26 cellular contexts compared by ENCODE assay signal in genomic region chr2:36374586-36374985, GRCh38. TPM values are rescaled to one million over a fixed set of nuclear protein-coding genes. Genes with fewer than 3 reads are reported as not detected.
DNase-seq lines count a peak whose midpoint lies in the region; FAIRE-seq and TF ChIP-seq lines count a peak whose summit lies in the region.
"Had no signal": no experiment of that assay in that cellular context is flagged by ENCODE, and none has a peak within 500 bp of the region (broad histone marks: within the 10 kb centered on the region; RNA-seq: fewer than 3 reads in every experiment).

No MANE protein-coding gene starts in this region.

- H2AK5ac ChIP-seq in trophoblast cell (ENCODE audit: low read length), result no peak overlapping the region

- H4K12ac ChIP-seq in trophoblast cell (ENCODE audit: low read depth, low read length), result no peak overlapping the region

- no peak overlapping the region for H3K14ac ChIP-seq in trophoblast cell (ENCODE audit: low read length)

- H3K27me3 Mint-ChIP-seq in chondrocyte (ENCODE audit: low read depth), result no peaks in the 10 kb centered on the region
- no peaks in the 10 kb centered on the region for H3K27me3 Mint-ChIP-seq in endodermal cell (ENCODE audit: insufficient read depth)

- H2BK5ac ChIP-seq in trophoblast cell (ENCODE audit: low read depth, low read length, poor library complexity), result no peak overlapping the region

- peak; percentile 59 for FAIRE-seq in RCC 7860 (lab: Jason Lieb, UNC)
- FAIRE-seq: colon, GM18507, kidney had no signal

- H3K4me3 Mint-ChIP-seq in chondrocyte (ENCODE audit: unreplicated experiment), result no peak overlapping the region
- no peak overlapping the region for H3K4me3 Mint-ChIP-seq in endodermal cell
- H3K4me3 Mint-ChIP-seq: activated CD8-positive, alpha-beta T cell treated with anti-CD3 and anti-CD28 coated beads, Interleukin-2, amount 10 ng/mL, durations not matched to agents 7 days and 5 days; B cell had no signal

- no peaks in the 10 kb centered on the region for H3K27me3 ChIP-seq in trophoblast cell (ENCODE audit: insufficient read depth, low read length)
- H3K27me3 ChIP-seq in endodermal cell (ENCODE audit: control insufficient read depth, insufficient read depth, low read length, poor library complexity, severe bottlenecking), result no peaks in the 10 kb centered on the region
- H3K27me3 ChIP-seq: brain microvascular endothelial cell, upper lobe of right lung had no signal

- no peaks in the 10 kb centered on the region for H3K9me3 Mint-ChIP-seq in chondrocyte (ENCODE audit: low read depth)
- H3K9me3 Mint-ChIP-seq in endodermal cell, result no peaks in the 10 kb centered on the region

- TF ChIP-seq CTCF in chondrocyte (IDR thresholded peaks at IDR 0.05), result no peak
- TF ChIP-seq CTCF in endodermal cell (conservative IDR thresholded peaks at IDR 0.05), result no peak

- no peak overlapping the region for H2AFZ ChIP-seq in trophoblast cell (ENCODE audit: insufficient read depth, low read length, poor library complexity)

- no CpG with 5 or more reads among the region's 3 CpGs for WGBS in trophoblast cell (ENCODE audit: extremely low coverage, insufficient coverage, insufficient read length)
- WGBS in endodermal cell (ENCODE audit: insufficient coverage in 1 of 2, insufficient read length in 1 of 2), 2 experiments, result 94 to 100% methylated on average over 3 of the region's 3 CpGs

- H3K18ac ChIP-seq in trophoblast cell (ENCODE audit: low read length), result no peak overlapping the region

- H3K9ac ChIP-seq in trophoblast cell (ENCODE audit: low read length) (no peak overlapping the region), endodermal cell (ENCODE audit: extremely low read depth, low read length, poor library complexity, severe bottlenecking) (no peak overlapping the region)

- H3K23ac ChIP-seq in trophoblast cell (ENCODE audit: low read length), result no peak overlapping the region

- no peak overlapping the region for H2BK120ac ChIP-seq in trophoblast cell (ENCODE audit: insufficient read depth, low read length, poor library complexity)

- H3K79me2 ChIP-seq in trophoblast cell (ENCODE audit: control insufficient read depth, insufficient read depth, low read length, poor library complexity), result peaks cover 11% of the 10 kb centered on the region

- H3K4me3 ChIP-seq in trophoblast cell (ENCODE audit: low read depth, low read length) (no peak overlapping the region), endodermal cell (ENCODE audit: low read length) (no peak overlapping the region)
- H3K4me3 ChIP-seq: lower lobe of right lung, psoas muscle, upper lobe of right lung had no signal

- H3K4me1 ChIP-seq in trophoblast cell (ENCODE audit: control insufficient read depth in 1 of 2, insufficient read depth in 2 of 2, low read length in 2 of 2), result peaks cover 16 to 23% of the 10 kb centered on the region in 2 experiments
- peaks cover 18% of the 10 kb centered on the region for H3K4me1 ChIP-seq in endodermal cell (ENCODE audit: control insufficient read depth, insufficient read depth, low read length)

- H3K79me1 ChIP-seq in trophoblast cell (ENCODE audit: low read length), result peaks cover 12% of the 10 kb centered on the region

- peaks cover 1% of the 10 kb centered on the region for H3K36me3 Mint-ChIP-seq in chondrocyte (ENCODE audit: low read depth)
- H3K36me3 Mint-ChIP-seq in endodermal cell (ENCODE audit: low read depth), result peaks cover 6% of the 10 kb centered on the region

- no peak overlapping the region for H3K4me2 ChIP-seq in trophoblast cell (ENCODE audit: low read length)

- H3K9me3 ChIP-seq in trophoblast cell (ENCODE audit: insufficient read depth, low read depth, low read length), result no peaks in the 10 kb centered on the region
- H3K9me3 ChIP-seq in endodermal cell (ENCODE audit: control insufficient read depth, low read length), result no peaks in the 10 kb centered on the region
- H3K9me3 ChIP-seq: lower lobe of right lung, psoas muscle, upper lobe of right lung had no signal

- no peak overlapping the region for H4K91ac ChIP-seq in trophoblast cell (ENCODE audit: low read depth, low read length)

- H4K8ac ChIP-seq in trophoblast cell (ENCODE audit: low read depth, low read length), result no peak overlapping the region

- H3K27ac Mint-ChIP-seq in chondrocyte (ENCODE audit: unreplicated experiment), result peak overlapping the region; percentile 3
- H3K27ac Mint-ChIP-seq in endodermal cell, result no peak overlapping the region
- H3K27ac Mint-ChIP-seq: activated CD8-positive, alpha-beta T cell treated with anti-CD3 and anti-CD28 coated beads, Interleukin-2, amount 10 ng/mL, durations not matched to agents 7 days and 5 days; B cell had no signal

- DNase-seq in NCI-H526 (lab: John Stamatoyannopoulos, UW) (peak; percentile 77 to 86), NCI-H526 treated with DMSO at 0.1 percent for 48 hours (lab: John Stamatoyannopoulos, UW) (no peak), RCC 7860 (ENCODE audit: low spot score) (peak; percentile 52), chondrocyte (ENCODE audit: low spot score) (no peak), trophoblast cell (peak; percentile 58 to 79), endodermal cell (no peak), NCI-H2081 treated with DMSO at 0.1 percent for 48 hours (lab: John Stamatoyannopoulos, UW) (no peak), germinal center (ENCODE audit: low spot score) (no peak)
- DNase-seq: activated CD8-positive, alpha-beta T cell treated with anti-CD3 and anti-CD28 coated beads, Interleukin-2, amount 10 ng/mL, durations not matched to agents 7 days and 5 days; activated gamma-delta T cell; activated T-cell treated with anti-CD3 and anti-CD28 coated beads for 4 hours; brain microvascular endothelial cell; DMS53; kidney; lower lobe of right lung; NCI-H1092 treated with DMSO at 0.1 percent for 48 hours; NCI-H187 treated with DMSO at 0.1 percent for 48 hours; NCI-H774; psoas muscle; stimulated activated CD8-positive, alpha-beta memory T cell treated with anti-CD3 and anti-CD28 coated beads, Interleukin-4, amount 100 ng/mL, for 48 hours; T1000; upper lobe of right lung had no signal

- H3K36me3 ChIP-seq in trophoblast cell (ENCODE audit: control insufficient read depth in 1 of 2, insufficient read depth in 2 of 2, low read length in 2 of 2), result peaks cover 0 to 4% of the 10 kb centered on the region in 2 experiments
- peaks cover 11% of the 10 kb centered on the region for H3K36me3 ChIP-seq in endodermal cell (ENCODE audit: control insufficient read depth, insufficient read depth, low read length)
- H3K36me3 ChIP-seq: lower lobe of right lung had no signal

- no peak overlapping the region for H3K27ac ChIP-seq in trophoblast cell (ENCODE audit: low read depth, low read length)
- no peak overlapping the region for H3K27ac ChIP-seq in endodermal cell (ENCODE audit: low read depth, low read length)
- H3K27ac ChIP-seq: 22Rv1, brain microvascular endothelial cell, lower lobe of right lung, psoas muscle, upper lobe of right lung had no signal

- no peak overlapping the region for H2BK12ac ChIP-seq in trophoblast cell (ENCODE audit: low read length)

- H3K4ac ChIP-seq in trophoblast cell (ENCODE audit: low read depth, low read length), result peak overlapping the region; percentile 61

- H3K4me1 Mint-ChIP-seq in chondrocyte (ENCODE audit: low read depth) (peaks cover 86% of the 10 kb centered on the region), endodermal cell (peaks cover 55% of the 10 kb centered on the region)
- H3K4me1 Mint-ChIP-seq: B cell had no signal

RNA-seq across cellular contexts. Expression of gene CRIM1, which starts 19.0 kb away (rescaled TPM):
- 99.5 to 194 TPM (median 184 TPM) in 3 replicates for total RNA-seq in chondrocyte
- polyA plus RNA-seq in trophoblast cell (2013), result 49.0 and 54.7 TPM in 2 replicates
- 10 to 100 TPM; 26.7 to 26.9 TPM for total RNA-seq in endodermal cell
- 14.9 TPM for polyA plus RNA-seq in endodermal cell (2013, experiment 1 of 2)
- 15.4 TPM for polyA plus RNA-seq in endodermal cell (2013, experiment 2 of 2)

Comparison
In these comparisons a context has a peak if more than half of its experiments do, and no peak if none do; other contexts are left out.
1. DNase-seq: peak in NCI-H526 (2 of 2), RCC 7860 (single experiment) and trophoblast cell (2 of 2); none in NCI-H526 treated with DMSO at 0.1 percent for 48 hours (single experiment), chondrocyte (single experiment), endodermal cell (single experiment), NCI-H2081 treated with DMSO at 0.1 percent for 48 hours (single experiment) and germinal center (single experiment).